Comparison of ENCODE assay signal across 19 cellular contexts in genomic region chr6:79072640-79073181, GRCh38. TPM values are rescaled to one million over a fixed set of nuclear protein-coding genes. Genes with fewer than 3 reads are reported as not detected.
A peak's percentile ranks its signal among the peaks of the same experiment; 100 is the strongest.
DNase-seq lines count a peak whose midpoint lies in the region; ATAC-seq and TF ChIP-seq lines count a peak whose summit lies in the region.
"Had no signal": no experiment of that assay in that cellular context is flagged by ENCODE, and none has a peak within 500 bp of the region (broad histone marks: within the 10 kb centered on the region; RNA-seq: fewer than 3 reads in every experiment).

No MANE protein-coding gene starts in this region.

- TF ChIP-seq CTCF in MCF 10A (IDR thresholded peaks at IDR 0.05; ENCODE audit: unreplicated experiment) (no peak), breast epithelium (IDR thresholded peaks at IDR 0.05) (no peak), Loucy (conservative IDR thresholded peaks at IDR 0.05; ENCODE audit: low read length) (no peak), dorsolateral prefrontal cortex (IDR thresholded peaks at IDR 0.05 in 54 of 56, conservative IDR thresholded peaks at IDR 0.05 in 2 of 56; ENCODE audit: low read depth in 1 of 56, partially characterized antibody in 56 of 56) (no peak)

- POLR2A ChIA-PET in MCF 10A (lab: Yijun Ruan, JAX), result interaction anchor here (0.6 to 3.6 kb wide), 8 partner anchors 7 to 161 kb away, joined by 3 to 12 read pairs (median 4); no protein-coding TSS in a partner anchor

- peaks cover 31% of the 10 kb centered on the region for H3K36me3 Mint-ChIP-seq in MCF 10A (ENCODE audit: insufficient read depth, unreplicated experiment)

- CTCF ChIA-PET in MCF 10A (lab: Yijun Ruan, JAX), result interaction anchor here (0.6 to 0.9 kb wide), 4 partner anchors 12 to 1438 kb away, joined by 3 read pairs; no protein-coding TSS in a partner anchor

- H3K9me3 ChIP-seq in breast epithelium (no peaks in the 10 kb centered on the region), Loucy (ENCODE audit: insufficient read depth, low read depth, low read length) (no peaks in the 10 kb centered on the region)
- H3K9me3 ChIP-seq: A549, heart left ventricle had no signal

- ATAC-seq in HG02870 (IDR thresholded peaks at IDR 0.05; ENCODE audit: unreplicated experiment) (peak; percentile 23), Right ventricle myocardium superior (ENCODE audit: poor library complexity) (no peak)
- ATAC-seq in stimulated activated naive CD8-positive, alpha-beta T cell treated with anti-CD3 and anti-CD28 coated beads, Interleukin-15, Interleukin-2, amounts not matched to agents 100 U/mL and 50 U/mL, for 24 hours, result peak; percentile 40
- ATAC-seq: A549; activated CD4-positive, alpha-beta T cell treated with anti-CD3 and anti-CD28 coated beads for 36 hours; heart left ventricle; sciatic nerve had no signal

- H3K4me3 ChIP-seq in breast epithelium (no peak overlapping the region), Loucy (ENCODE audit: low read length, poor library complexity, severe bottlenecking) (peak overlapping the region; percentile 97), dorsolateral prefrontal cortex (peak overlapping the region in 1 of 59 donors; percentile 12)
- H3K4me3 ChIP-seq: A549, heart left ventricle had no signal

- H3K9ac ChIP-seq in Loucy (ENCODE audit: low read depth, low read length, poor library complexity, severe bottlenecking), result no peak overlapping the region

- no peak overlapping the region for H3K27ac ChIP-seq in breast epithelium
- H3K27ac ChIP-seq in dorsolateral prefrontal cortex, result peak overlapping the region in 1 of 59 donors; percentile 34
- H3K27ac ChIP-seq: A549, heart left ventricle had no signal

- BruUV-seq in MCF 10A (replicated peaks; lab: Mats Ljungman, UMichigan), result no TSS peak

- peak overlapping the region; percentile 98 for H3K27ac Mint-ChIP-seq in MCF 10A (ENCODE audit: low read depth, unreplicated experiment)
- H3K27ac Mint-ChIP-seq: activated CD4-positive, alpha-beta T cell treated with anti-CD3 and anti-CD28 coated beads for 36 hours; T-helper 1 cell treated with Interleukin-12 subunit alpha and Interleukin-12 subunit beta and Interleukin-4 antibody, amounts not matched to agents 30 μg/mL and 1 μg/mL, for 36 hours had no signal

- peaks cover 95% of the 10 kb centered on the region for H3K79me2 ChIP-seq in Loucy (ENCODE audit: insufficient read depth, low read length)

- no peaks in the 10 kb centered on the region for H3K9me3 Mint-ChIP-seq in MCF 10A (ENCODE audit: unreplicated experiment)
- H3K9me3 Mint-ChIP-seq: T-helper 1 cell treated with Interleukin-12 subunit alpha and Interleukin-12 subunit beta and Interleukin-4 antibody, amounts not matched to agents 30 μg/mL and 1 μg/mL, for 36 hours had no signal

- no peaks in the 10 kb centered on the region for H3K9me2 ChIP-seq in Loucy (replicated peaks; ENCODE audit: low read depth, low read length)

- no peak overlapping the region for H3K4me3 Mint-ChIP-seq in MCF 10A (ENCODE audit: unreplicated experiment)
- H3K4me3 Mint-ChIP-seq: activated CD4-positive, alpha-beta T cell treated with anti-CD3 and anti-CD28 coated beads for 36 hours; T-helper 1 cell treated with Interleukin-12 subunit alpha and Interleukin-12 subunit beta and Interleukin-4 antibody, amounts not matched to agents 30 μg/mL and 1 μg/mL, for 36 hours had no signal

- peaks cover 6% of the 10 kb centered on the region for H3K4me1 Mint-ChIP-seq in MCF 10A (ENCODE audit: insufficient read depth, unreplicated experiment)

- H3K4me1 ChIP-seq in breast epithelium (peaks cover 0 to 5% of the 10 kb centered on the region in 2 donors), Loucy (ENCODE audit: insufficient read depth, low read length, poor library complexity, severe bottlenecking) (peaks cover 58% of the 10 kb centered on the region)

- H3K27me3 Mint-ChIP-seq in MCF 10A (ENCODE audit: insufficient read depth, unreplicated experiment), result no peaks in the 10 kb centered on the region
- H3K27me3 Mint-ChIP-seq: activated CD4-positive, alpha-beta T cell treated with anti-CD3 and anti-CD28 coated beads for 36 hours had no signal

- H2AFZ ChIP-seq in Loucy (ENCODE audit: low read length), result no peak overlapping the region

- TF ChIP-seq POLR2A in breast epithelium (IDR thresholded peaks at IDR 0.05), result no peak

- H3K27me3 ChIP-seq in breast epithelium (no peaks in the 10 kb centered on the region), Loucy (ENCODE audit: insufficient read depth, low read length, poor library complexity, severe bottlenecking) (no peaks in the 10 kb centered on the region), dorsolateral prefrontal cortex (no peaks in the 10 kb centered on the region)
- H3K27me3 ChIP-seq: heart left ventricle had no signal

- DNase-seq in MCF 10A (ENCODE audit: unreplicated experiment), result no peak
- DNase-seq in breast epithelium (ENCODE audit: low spot score in 2 of 2), result no peak
- DNase-seq in stimulated activated naive CD8-positive, alpha-beta T cell treated with anti-CD3 and anti-CD28 coated beads, Interleukin-15, Interleukin-2, amounts not matched to agents 100 U/mL and 50 U/mL, for 24 hours, result no peak
- no peak for DNase-seq in ecto neural progenitor cell (ENCODE audit: low spot score)
- DNase-seq in dorsolateral prefrontal cortex, result no peak
- no peak for DNase-seq in Right ventricle myocardium superior
- DNase-seq: activated CD4-positive, alpha-beta T cell treated with anti-CD3 and anti-CD28 coated beads for 36 hours; activated T-cell treated with anti-CD3 and anti-CD28 coated beads, Interleukin-2, amount 50 U/mL, for 48 hours; heart left ventricle; midbrain; NCI-H2081; NCI-H526; occipital lobe; stimulated activated naive CD4-positive, alpha-beta T cell treated with Interleukin-2 at 50 U/mL for 16 hours had no signal

- intact Hi-C loops in MCF 10A (cut with micrococcal nuclease), result loop anchor here (10.0 kb wide), 1 partner anchor 1472 kb away; no protein-coding TSS in a partner anchor
- intact Hi-C loops in breast epithelium (cut with DNase I; ENCODE audit: low total_unique reads), result no loop called here
- intact Hi-C loops in dorsolateral prefrontal cortex (cut with DNase I), result loop anchor here in 1 of 2 donors (10.0 kb wide), 1 partner anchor 392 kb away; no protein-coding TSS in a partner anchor
- intact Hi-C loops in Right ventricle myocardium superior (cut with DNase I), result no loop called here

- H3K36me3 ChIP-seq in breast epithelium (no peaks in the 10 kb centered on the region), Loucy (ENCODE audit: insufficient read depth, low read length) (no peaks in the 10 kb centered on the region)

- H4K20me1 ChIP-seq in Loucy (ENCODE audit: insufficient read depth, low read length, poor library complexity, severe bottlenecking), result peaks cover 86% of the 10 kb centered on the region

- peak overlapping the region; percentile 91 for H3K4me2 ChIP-seq in Loucy (ENCODE audit: low read depth, low read length, poor library complexity, severe bottlenecking)
- H3K4me2 ChIP-seq: A549 had no signal

- no peaks in the 10 kb centered on the region for H3F3A ChIP-seq in Loucy (ENCODE audit: low read depth)

RNA-seq across cellular contexts. Expression of gene PHIP, which starts 5.3 kb away (rescaled TPM):
- total RNA-seq in MCF 10A (2022) (25.3 and 26.5 TPM in 2 replicates), breast epithelium (10 to 100 TPM; 31.7 to 73.6 (median 44.9) TPM), dorsolateral prefrontal cortex (10 to 100 TPM; 28.1 to 46.6 (median 34.7) TPM), Right ventricle myocardium superior (13.3 TPM)
